ENCODE assay signal across 5 cellular contexts in the genomic region with DNA sequence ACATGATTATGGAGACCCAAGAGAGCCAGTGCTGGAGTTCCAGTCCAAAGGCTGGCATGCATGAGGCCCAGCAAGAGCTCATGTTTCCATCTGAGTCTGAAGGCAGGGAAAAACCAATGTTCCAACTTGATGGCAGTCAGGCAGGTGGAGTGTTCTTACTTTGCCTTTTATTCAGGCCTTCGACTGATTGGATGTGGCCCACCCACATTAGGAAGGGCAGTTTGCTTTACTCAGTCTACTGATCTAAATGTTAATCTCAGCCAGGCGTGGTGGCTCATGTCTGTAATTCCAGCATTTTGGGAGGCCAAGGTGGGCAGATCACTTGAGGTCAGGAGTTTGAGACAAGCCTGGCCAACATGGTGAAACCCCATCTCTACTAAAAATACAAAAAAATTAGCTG. TPM values are rescaled to one million over a fixed set of nuclear protein-coding genes. Genes with fewer than 3 reads are reported as not detected.
"Had no signal": no experiment of that assay in that cellular context is flagged by ENCODE, and none has a peak within 500 bp of the region (broad histone marks: within the 10 kb centered on the region; RNA-seq: fewer than 3 reads in every experiment).

No MANE protein-coding gene starts in this region.

RNA-seq across cellular contexts. Expression of a gene that starts 56.3 kb away (rescaled TPM):
- total RNA-seq: mammary epithelial cell; mononuclear cell; naive thymus-derived CD4-positive, alpha-beta T cell had no signal
- polyA plus RNA-seq: immature natural killer cell; keratinocyte; mammary epithelial cell; naive thymus-derived CD4-positive, alpha-beta T cell had no signal
